Comparison of ENCODE assay signal across 1 cellular context in the genomic region with DNA sequence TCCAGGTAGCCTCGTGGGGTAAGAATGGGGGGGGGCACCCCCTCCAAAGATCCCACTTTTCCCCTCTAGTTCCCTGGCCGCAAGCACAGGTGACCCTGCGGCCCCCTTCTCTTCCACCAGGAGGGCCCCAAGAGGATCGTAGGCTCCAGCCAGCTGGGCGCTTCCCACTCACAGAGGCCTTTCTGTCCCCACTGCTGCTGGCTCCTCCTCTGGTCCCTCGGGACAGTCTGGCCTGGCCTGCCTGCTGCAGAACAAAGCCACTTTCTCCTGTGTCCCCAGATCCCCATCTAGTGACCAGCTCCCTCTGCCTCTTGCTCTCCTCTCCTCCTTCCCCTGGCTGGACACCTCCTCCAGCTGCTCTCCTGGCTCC.
TF ChIP-seq lines count a peak whose summit lies in the region.

No MANE protein-coding gene starts in this region.

TF ChIP-seq in K562, 482 proteins besides CTCF, POLR2A, EP300 and RAD21 (continued from another document and continues in another):
- TF ChIP-seq, protein P1, sequence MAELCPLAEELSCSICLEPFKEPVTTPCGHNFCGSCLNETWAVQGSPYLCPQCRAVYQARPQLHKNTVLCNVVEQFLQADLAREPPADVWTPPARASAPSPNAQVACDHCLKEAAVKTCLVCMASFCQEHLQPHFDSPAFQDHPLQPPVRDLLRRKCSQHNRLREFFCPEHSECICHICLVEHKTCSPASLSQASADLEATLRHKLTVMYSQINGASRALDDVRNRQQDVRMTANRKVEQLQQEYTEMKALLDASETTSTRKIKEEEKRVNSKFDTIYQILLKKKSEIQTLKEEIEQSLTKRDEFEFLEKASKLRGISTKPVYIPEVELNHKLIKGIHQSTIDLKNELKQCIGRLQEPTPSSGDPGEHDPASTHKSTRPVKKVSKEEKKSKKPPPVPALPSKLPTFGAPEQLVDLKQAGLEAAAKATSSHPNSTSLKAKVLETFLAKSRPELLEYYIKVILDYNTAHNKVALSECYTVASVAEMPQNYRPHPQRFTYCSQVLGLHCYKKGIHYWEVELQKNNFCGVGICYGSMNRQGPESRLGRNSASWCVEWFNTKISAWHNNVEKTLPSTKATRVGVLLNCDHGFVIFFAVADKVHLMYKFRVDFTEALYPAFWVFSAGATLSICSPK (IDR thresholded peaks at IDR 0.05; ENCODE audit: borderline replicate concordance), result 0 out of 2 replicates have a peak, but pooled peaks have one; percentile 66
- peak; percentile 33; the same call in 1 of the 2 replicates for TF ChIP-seq ATF7 (IDR thresholded peaks at IDR 0.05)
- TF ChIP-seq, protein P2, sequence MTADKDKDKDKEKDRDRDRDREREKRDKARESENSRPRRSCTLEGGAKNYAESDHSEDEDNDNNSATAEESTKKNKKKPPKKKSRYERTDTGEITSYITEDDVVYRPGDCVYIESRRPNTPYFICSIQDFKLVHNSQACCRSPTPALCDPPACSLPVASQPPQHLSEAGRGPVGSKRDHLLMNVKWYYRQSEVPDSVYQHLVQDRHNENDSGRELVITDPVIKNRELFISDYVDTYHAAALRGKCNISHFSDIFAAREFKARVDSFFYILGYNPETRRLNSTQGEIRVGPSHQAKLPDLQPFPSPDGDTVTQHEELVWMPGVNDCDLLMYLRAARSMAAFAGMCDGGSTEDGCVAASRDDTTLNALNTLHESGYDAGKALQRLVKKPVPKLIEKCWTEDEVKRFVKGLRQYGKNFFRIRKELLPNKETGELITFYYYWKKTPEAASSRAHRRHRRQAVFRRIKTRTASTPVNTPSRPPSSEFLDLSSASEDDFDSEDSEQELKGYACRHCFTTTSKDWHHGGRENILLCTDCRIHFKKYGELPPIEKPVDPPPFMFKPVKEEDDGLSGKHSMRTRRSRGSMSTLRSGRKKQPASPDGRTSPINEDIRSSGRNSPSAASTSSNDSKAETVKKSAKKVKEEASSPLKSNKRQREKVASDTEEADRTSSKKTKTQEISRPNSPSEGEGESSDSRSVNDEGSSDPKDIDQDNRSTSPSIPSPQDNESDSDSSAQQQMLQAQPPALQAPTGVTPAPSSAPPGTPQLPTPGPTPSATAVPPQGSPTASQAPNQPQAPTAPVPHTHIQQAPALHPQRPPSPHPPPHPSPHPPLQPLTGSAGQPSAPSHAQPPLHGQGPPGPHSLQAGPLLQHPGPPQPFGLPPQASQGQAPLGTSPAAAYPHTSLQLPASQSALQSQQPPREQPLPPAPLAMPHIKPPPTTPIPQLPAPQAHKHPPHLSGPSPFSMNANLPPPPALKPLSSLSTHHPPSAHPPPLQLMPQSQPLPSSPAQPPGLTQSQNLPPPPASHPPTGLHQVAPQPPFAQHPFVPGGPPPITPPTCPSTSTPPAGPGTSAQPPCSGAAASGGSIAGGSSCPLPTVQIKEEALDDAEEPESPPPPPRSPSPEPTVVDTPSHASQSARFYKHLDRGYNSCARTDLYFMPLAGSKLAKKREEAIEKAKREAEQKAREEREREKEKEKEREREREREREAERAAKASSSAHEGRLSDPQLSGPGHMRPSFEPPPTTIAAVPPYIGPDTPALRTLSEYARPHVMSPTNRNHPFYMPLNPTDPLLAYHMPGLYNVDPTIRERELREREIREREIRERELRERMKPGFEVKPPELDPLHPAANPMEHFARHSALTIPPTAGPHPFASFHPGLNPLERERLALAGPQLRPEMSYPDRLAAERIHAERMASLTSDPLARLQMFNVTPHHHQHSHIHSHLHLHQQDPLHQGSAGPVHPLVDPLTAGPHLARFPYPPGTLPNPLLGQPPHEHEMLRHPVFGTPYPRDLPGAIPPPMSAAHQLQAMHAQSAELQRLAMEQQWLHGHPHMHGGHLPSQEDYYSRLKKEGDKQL (CRISPR knock-in tag; IDR thresholded peaks at IDR 0.05; ENCODE audit: borderline replicate concordance), result 0 out of 2 replicates have a peak, but pooled peaks have one; percentile 58
- no peak for TF ChIP-seq POLR2G (IDR thresholded peaks at IDR 0.05; ENCODE audit: low read depth, low read length)
- TF ChIP-seq HDAC1 (IDR thresholded peaks at IDR 0.05), result 0 out of 4 replicates have a peak, but pooled peaks of 1 of the 2 experiments have one; percentile 8
- TF ChIP-seq GTF2F1 (IDR thresholded peaks at IDR 0.05; ENCODE audit: low read depth, low read length), result no peak
- TF ChIP-seq BRCA1 (IDR thresholded peaks at IDR 0.05), result no peak
- 0 out of 2 replicates have a peak, but pooled peaks have one; percentile 26 for TF ChIP-seq BRCA1 (CRISPR knock-in tag; IDR thresholded peaks at IDR 0.05)
- TF ChIP-seq SIX5 (IDR thresholded peaks at IDR 0.05; ENCODE audit: borderline replicate concordance in 1 of 2, insufficient read depth in 1 of 2, low read depth in 1 of 2, low read length in 2 of 2), result no peak
- TF ChIP-seq, protein P3, sequence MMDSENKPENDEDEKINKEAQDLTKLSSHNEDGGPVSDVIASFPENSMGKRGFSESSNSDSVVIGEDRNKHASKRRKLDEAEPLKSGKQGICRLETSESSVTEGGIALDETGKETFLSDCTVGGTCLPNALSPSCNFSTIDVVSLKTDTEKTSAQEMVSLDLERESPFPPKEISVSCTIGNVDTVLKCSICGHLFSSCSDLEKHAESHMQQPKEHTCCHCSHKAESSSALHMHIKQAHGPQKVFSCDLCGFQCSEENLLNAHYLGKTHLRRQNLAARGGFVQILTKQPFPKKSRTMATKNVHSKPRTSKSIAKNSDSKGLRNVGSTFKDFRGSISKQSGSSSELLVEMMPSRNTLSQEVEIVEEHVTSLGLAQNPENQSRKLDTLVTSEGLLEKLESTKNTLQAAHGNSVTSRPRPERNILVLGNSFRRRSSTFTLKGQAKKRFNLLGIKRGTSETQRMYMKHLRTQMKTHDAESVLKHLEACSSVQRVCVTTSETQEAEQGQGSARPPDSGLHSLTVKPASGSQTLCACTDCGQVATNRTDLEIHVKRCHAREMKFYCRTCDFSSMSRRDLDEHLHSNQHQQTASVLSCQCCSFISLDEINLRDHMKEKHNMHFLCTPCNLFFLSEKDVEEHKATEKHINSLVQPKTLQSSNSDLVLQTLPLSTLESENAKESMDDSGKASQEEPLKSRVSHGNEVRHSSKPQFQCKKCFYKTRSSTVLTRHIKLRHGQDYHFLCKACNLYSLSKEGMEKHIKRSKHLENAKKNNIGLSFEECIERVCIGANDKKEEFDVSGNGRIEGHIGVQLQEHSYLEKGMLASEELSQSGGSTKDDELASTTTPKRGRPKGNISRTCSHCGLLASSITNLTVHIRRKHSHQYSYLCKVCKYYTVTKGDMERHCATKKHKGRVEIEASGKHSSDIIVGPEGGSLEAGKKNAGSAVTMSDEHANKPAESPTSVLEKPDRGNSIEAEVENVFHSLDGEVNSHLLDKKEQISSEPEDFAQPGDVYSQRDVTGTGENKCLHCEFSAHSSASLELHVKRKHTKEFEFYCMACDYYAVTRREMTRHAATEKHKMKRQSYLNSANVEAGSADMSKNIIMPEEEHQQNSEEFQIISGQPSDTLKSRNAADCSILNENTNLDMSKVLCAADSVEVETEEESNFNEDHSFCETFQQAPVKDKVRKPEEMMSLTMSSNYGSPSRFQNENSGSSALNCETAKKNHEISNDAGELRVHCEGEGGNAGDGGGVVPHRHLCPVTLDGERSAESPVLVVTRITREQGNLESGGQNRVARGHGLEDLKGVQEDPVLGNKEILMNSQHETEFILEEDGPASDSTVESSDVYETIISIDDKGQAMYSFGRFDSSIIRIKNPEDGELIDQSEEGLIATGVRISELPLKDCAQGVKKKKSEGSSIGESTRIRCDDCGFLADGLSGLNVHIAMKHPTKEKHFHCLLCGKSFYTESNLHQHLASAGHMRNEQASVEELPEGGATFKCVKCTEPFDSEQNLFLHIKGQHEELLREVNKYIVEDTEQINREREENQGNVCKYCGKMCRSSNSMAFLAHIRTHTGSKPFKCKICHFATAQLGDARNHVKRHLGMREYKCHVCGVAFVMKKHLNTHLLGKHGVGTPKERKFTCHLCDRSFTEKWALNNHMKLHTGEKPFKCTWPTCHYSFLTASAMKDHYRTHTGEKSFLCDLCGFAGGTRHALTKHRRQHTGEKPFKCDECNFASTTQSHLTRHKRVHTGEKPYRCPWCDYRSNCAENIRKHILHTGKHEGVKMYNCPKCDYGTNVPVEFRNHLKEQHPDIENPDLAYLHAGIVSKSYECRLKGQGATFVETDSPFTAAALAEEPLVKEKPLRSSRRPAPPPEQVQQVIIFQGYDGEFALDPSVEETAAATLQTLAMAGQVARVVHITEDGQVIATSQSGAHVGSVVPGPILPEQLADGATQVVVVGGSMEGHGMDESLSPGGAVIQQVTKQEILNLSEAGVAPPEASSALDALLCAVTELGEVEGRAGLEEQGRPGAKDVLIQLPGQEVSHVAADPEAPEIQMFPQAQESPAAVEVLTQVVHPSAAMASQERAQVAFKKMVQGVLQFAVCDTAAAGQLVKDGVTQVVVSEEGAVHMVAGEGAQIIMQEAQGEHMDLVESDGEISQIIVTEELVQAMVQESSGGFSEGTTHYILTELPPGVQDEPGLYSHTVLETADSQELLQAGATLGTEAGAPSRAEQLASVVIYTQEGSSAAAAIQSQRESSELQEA (IDR thresholded peaks at IDR 0.05; ENCODE audit: low read depth), result no peak
- TF ChIP-seq LCOR (CRISPR knock-in tag; IDR thresholded peaks at IDR 0.05), result 0 out of 2 replicates have a peak, but pooled peaks have one; percentile 14
- peak; percentile 77 for TF ChIP-seq ZFX (CRISPR knock-in tag; IDR thresholded peaks at IDR 0.05)
- no peak for TF ChIP-seq PTBP1 (IDR thresholded peaks at IDR 0.05; ENCODE audit: low read depth, low read length)
- TF ChIP-seq BCL6 (CRISPR knock-in tag; IDR thresholded peaks at IDR 0.05), result no peak
- TF ChIP-seq, protein P4, sequence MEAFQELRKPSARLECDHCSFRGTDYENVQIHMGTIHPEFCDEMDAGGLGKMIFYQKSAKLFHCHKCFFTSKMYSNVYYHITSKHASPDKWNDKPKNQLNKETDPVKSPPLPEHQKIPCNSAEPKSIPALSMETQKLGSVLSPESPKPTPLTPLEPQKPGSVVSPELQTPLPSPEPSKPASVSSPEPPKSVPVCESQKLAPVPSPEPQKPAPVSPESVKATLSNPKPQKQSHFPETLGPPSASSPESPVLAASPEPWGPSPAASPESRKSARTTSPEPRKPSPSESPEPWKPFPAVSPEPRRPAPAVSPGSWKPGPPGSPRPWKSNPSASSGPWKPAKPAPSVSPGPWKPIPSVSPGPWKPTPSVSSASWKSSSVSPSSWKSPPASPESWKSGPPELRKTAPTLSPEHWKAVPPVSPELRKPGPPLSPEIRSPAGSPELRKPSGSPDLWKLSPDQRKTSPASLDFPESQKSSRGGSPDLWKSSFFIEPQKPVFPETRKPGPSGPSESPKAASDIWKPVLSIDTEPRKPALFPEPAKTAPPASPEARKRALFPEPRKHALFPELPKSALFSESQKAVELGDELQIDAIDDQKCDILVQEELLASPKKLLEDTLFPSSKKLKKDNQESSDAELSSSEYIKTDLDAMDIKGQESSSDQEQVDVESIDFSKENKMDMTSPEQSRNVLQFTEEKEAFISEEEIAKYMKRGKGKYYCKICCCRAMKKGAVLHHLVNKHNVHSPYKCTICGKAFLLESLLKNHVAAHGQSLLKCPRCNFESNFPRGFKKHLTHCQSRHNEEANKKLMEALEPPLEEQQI (IDR thresholded peaks at IDR 0.05), result no peak
- no peak for TF ChIP-seq TCF7L2 (IDR thresholded peaks at IDR 0.05; ENCODE audit: low read depth, low read length)
- 0 out of 2 replicates have a peak, but pooled peaks have one; percentile 16 for TF ChIP-seq SMARCA5 (IDR thresholded peaks at IDR 0.05)
- 0 out of 2 replicates have a peak, but pooled peaks have one; percentile 7 for TF ChIP-seq TCF3 (CRISPR knock-in tag; IDR thresholded peaks at IDR 0.05)
- TF ChIP-seq GABPB1 (CRISPR knock-in tag; IDR thresholded peaks at IDR 0.05), result peak; percentile 58; the same call in 1 of the 2 replicates
- TF ChIP-seq, protein P5, sequence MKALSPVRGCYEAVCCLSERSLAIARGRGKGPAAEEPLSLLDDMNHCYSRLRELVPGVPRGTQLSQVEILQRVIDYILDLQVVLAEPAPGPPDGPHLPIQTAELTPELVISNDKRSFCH (CRISPR knock-in tag; IDR thresholded peaks at IDR 0.05), result no peak
- TF ChIP-seq, protein P5 (tag; IDR thresholded peaks at IDR 0.05), result peak; percentile 38; the same call in 1 of the 2 replicates
- TF ChIP-seq, protein P6, sequence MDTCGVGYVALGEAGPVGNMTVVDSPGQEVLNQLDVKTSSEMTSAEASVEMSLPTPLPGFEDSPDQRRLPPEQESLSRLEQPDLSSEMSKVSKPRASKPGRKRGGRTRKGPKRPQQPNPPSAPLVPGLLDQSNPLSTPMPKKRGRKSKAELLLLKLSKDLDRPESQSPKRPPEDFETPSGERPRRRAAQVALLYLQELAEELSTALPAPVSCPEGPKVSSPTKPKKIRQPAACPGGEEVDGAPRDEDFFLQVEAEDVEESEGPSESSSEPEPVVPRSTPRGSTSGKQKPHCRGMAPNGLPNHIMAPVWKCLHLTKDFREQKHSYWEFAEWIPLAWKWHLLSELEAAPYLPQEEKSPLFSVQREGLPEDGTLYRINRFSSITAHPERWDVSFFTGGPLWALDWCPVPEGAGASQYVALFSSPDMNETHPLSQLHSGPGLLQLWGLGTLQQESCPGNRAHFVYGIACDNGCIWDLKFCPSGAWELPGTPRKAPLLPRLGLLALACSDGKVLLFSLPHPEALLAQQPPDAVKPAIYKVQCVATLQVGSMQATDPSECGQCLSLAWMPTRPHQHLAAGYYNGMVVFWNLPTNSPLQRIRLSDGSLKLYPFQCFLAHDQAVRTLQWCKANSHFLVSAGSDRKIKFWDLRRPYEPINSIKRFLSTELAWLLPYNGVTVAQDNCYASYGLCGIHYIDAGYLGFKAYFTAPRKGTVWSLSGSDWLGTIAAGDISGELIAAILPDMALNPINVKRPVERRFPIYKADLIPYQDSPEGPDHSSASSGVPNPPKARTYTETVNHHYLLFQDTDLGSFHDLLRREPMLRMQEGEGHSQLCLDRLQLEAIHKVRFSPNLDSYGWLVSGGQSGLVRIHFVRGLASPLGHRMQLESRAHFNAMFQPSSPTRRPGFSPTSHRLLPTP (IDR thresholded peaks at IDR 0.05; ENCODE audit: borderline replicate concordance, extremely low read depth, insufficient read length), result no peak
- TF ChIP-seq POLR3G (IDR thresholded peaks at IDR 0.05; ENCODE audit: extremely low read depth, insufficient read length, insufficient replicate concordance), result no peak
- peak; percentile 22; the same call in 1 of the 2 replicates for TF ChIP-seq ARID1B (IDR thresholded peaks at IDR 0.05)
- TF ChIP-seq, protein P7, sequence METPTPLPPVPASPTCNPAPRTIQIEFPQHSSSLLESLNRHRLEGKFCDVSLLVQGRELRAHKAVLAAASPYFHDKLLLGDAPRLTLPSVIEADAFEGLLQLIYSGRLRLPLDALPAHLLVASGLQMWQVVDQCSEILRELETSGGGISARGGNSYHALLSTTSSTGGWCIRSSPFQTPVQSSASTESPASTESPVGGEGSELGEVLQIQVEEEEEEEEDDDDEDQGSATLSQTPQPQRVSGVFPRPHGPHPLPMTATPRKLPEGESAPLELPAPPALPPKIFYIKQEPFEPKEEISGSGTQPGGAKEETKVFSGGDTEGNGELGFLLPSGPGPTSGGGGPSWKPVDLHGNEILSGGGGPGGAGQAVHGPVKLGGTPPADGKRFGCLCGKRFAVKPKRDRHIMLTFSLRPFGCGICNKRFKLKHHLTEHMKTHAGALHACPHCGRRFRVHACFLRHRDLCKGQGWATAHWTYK (CRISPR knock-in tag; IDR thresholded peaks at IDR 0.05), result 0 out of 2 replicates have a peak, but pooled peaks have one; percentile 17
- no peak for TF ChIP-seq ZNF224 (CRISPR knock-in tag; IDR thresholded peaks at IDR 0.05)
- peak; percentile 44; the same call in 1 of the 2 replicates for TF ChIP-seq ZNF561 (CRISPR knock-in tag; conservative IDR thresholded peaks at IDR 0.05)
- TF ChIP-seq CREBBP (IDR thresholded peaks at IDR 0.05; ENCODE audit: low read depth, low read length), result no peak
